In the genomic region with DNA sequence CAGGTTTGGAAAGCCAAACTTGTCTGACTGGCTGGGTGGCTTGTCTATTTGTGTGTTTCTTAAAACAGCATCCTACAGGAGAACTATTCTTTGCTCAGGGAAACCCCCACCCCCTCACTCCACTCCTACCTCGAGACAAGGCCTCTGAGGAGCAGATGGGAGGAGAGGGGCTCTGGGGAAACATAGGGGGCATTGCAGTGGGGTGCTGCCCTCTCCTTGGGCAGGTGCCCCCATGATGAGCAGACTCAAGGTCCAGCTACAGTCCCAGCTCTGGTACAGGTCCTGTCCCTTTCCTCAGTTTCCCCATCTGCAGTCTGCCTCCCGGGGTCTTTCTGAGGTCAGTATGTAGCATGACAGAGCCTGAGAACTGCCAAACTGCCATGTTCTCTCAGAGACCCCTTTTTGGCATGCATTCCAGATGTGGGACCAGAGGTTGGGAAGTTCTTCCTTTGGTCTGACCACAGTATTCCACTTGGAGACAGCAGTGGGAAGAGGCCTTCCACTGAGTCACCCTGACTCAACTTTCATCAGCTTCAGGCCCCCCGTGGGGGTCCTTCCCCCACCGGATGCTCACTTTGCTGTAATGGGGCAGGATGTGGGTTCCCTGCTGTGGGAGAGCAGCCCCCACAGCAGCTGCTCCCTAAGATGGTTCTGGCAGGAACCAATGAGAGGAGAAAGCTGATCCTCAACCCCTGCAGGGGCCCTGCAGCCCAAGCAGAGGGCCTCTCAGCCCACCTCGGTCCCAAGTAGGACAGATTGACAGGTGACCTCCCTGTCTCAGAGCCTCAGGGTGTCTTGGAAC, we compare ENCODE assay signal across 10 cellular contexts. TPM values are rescaled to one million over a fixed set of nuclear protein-coding genes. Genes with fewer than 3 reads are reported as not detected.
DNase-seq lines count a peak whose midpoint lies in the region; ATAC-seq and TF ChIP-seq lines count a peak whose summit lies in the region.
"Had no signal": no experiment of that assay in that cellular context is flagged by ENCODE, and none has a peak within 500 bp of the region (broad histone marks: within the 10 kb centered on the region; RNA-seq: fewer than 3 reads in every experiment).

No MANE protein-coding gene starts in this region.

- H3K9me2 ChIP-seq in PC-9 (ENCODE audit: insufficient read depth) = no peaks in the 10 kb centered on the region

- peaks cover 20% of the 10 kb centered on the region; the same call in 1 of the 2 replicates for H3F3A ChIP-seq in PC-9 (ENCODE audit: insufficient read depth, low read depth)

- H3K27me3 ChIP-seq in PC-9 (ENCODE audit: insufficient read depth, low read depth) (no peaks in the 10 kb centered on the region), adipocyte (replicated peaks; ENCODE audit: control insufficient read depth, insufficient read depth, low read length) (no peaks in the 10 kb centered on the region)
- H3K27me3 ChIP-seq: pancreas had no signal

- H4K20me1 ChIP-seq in PC-9 (ENCODE audit: insufficient read depth) = no peaks in the 10 kb centered on the region

- H3K9me3 ChIP-seq in PC-9 (ENCODE audit: insufficient read depth, low read depth) (no peaks in the 10 kb centered on the region), adipocyte (ENCODE audit: control insufficient read depth, low read length) (no peaks in the 10 kb centered on the region)
- H3K9me3 ChIP-seq: pancreas had no signal

- no TSS peak for BruUV-seq in PC-9 (replicated peaks; lab: Mats Ljungman, UMichigan)

- intact Hi-C loops in PC-9 (cut with micrococcal nuclease; ENCODE audit: unreplicated experiment) = no loop called here
- intact Hi-C loops in CD14-positive monocyte (cut with micrococcal nuclease) = no loop called here

- H3K27ac ChIP-seq in PC-9 = peak overlapping the region; percentile 89
- H3K27ac ChIP-seq: pancreas had no signal

- peaks cover 10 to 25% (median 15%) of the 10 kb centered on the region in 3 donors for H3K27me3 Mint-ChIP-seq in CD14-positive monocyte (ENCODE audit: low read depth in 3 of 3)

- H3K36me3 ChIP-seq in PC-9 (ENCODE audit: low read depth) (no peaks in the 10 kb centered on the region), adipocyte (ENCODE audit: control insufficient read depth, insufficient read depth, low read length, severe bottlenecking) (no peaks in the 10 kb centered on the region)
- H3K36me3 ChIP-seq: pancreas had no signal

- no peak for TF ChIP-seq CTCF in GM12865 (IDR thresholded peaks at IDR 0.05; ENCODE audit: insufficient read depth, low read depth, low read length, missing control alignments)
- no peak for TF ChIP-seq CTCF in PC-9 (conservative IDR thresholded peaks at IDR 0.05)
- TF ChIP-seq CTCF in CD14-positive monocyte (IDR thresholded peaks at IDR 0.05) = no peak

- POLR2A ChIA-PET in PC-9 (lab: Charles Lee; ENCODE audit: unreplicated experiment) = interaction anchor here (1.2 kb wide), 1 partner anchor 12 kb away, joined by 10 read pairs; no protein-coding TSS in a partner anchor

- H3K27ac Mint-ChIP-seq in CD14-positive monocyte = no peak overlapping the region

- ATAC-seq in GM18867 (IDR thresholded peaks at IDR 0.05; ENCODE audit: unreplicated experiment) (no peak), GM18511 (IDR thresholded peaks at IDR 0.05; ENCODE audit: unreplicated experiment) (no peak)
- ATAC-seq: pancreas had no signal

- no peak overlapping the region for H2AFZ ChIP-seq in PC-9

- H3K4me1 ChIP-seq in PC-9 (replicated peaks; ENCODE audit: insufficient read depth) (peaks cover 72% of the 10 kb centered on the region), adipocyte (ENCODE audit: control insufficient read depth, insufficient read depth, low read length) (peaks cover 60% of the 10 kb centered on the region)
- H3K4me1 ChIP-seq: pancreas had no signal

- no peaks in the 10 kb centered on the region for H3K9me3 Mint-ChIP-seq in CD14-positive monocyte

- peaks cover 49% of the 10 kb centered on the region for H3K4me1 Mint-ChIP-seq in CD14-positive monocyte

- 0 out of 2 replicates have a peak, but pooled peaks cover 4% of the 10 kb centered on the region for H3K79me2 ChIP-seq in PC-9 (ENCODE audit: low read depth)

- H3K36me3 Mint-ChIP-seq in CD14-positive monocyte = no peaks in the 10 kb centered on the region

- peak; percentile 89 for DNase-seq in GM12865 (ENCODE audit: low read depth)
- DNase-seq in PC-9 = peak in 1 of 2 experiments; percentile 54
- no peak for DNase-seq in adipocyte (ENCODE audit: low read depth)
- peak; percentile 40 for DNase-seq in stimulated activated CD4-positive, alpha-beta T cell treated with anti-CD3 and anti-CD28 coated beads, Interleukin-4, amount 100 ng/mL, for 1 hour
- no peak for DNase-seq in amygdala (lab: John Stamatoyannopoulos, UW)
- DNase-seq in CD14-positive monocyte (ENCODE audit: low spot score) = no peak
- DNase-seq: NCI-H1436 treated with DMSO at 0.1 percent for 48 hours, pancreas had no signal

- H3K9ac ChIP-seq in adipocyte (ENCODE audit: low read length) = peak overlapping the region; percentile 24

- H3K4me2 ChIP-seq in PC-9 = peak overlapping the region; percentile 68

- CTCF ChIA-PET in PC-9 (lab: Charles Lee) = interaction anchor here (1.9 kb wide), 1 partner anchor 18 kb away, joined by 5 read pairs; no protein-coding TSS in a partner anchor

- no peak overlapping the region for H3K4me3 Mint-ChIP-seq in CD14-positive monocyte

- H3K4me3 ChIP-seq in GM12865 (ENCODE audit: low read depth, low read length) (peak overlapping the region; percentile 76), PC-9 (no peak overlapping the region), adipocyte (ENCODE audit: low read length) (no peak overlapping the region)
- H3K4me3 ChIP-seq: pancreas had no signal

RNA-seq across cellular contexts. Expression of gene CYP11A1, which starts 32.3 kb away (rescaled TPM):
- total RNA-seq in PC-9 (2021) = 7.1 and 9.6 TPM in 2 replicates
- not detected for polyA plus RNA-seq in CD14-positive monocyte

RNA-seq across cellular contexts. Expression of gene SEMA7A, which starts 34.0 kb away (rescaled TPM):
- 8.3 and 14.5 TPM in 2 replicates for total RNA-seq in PC-9 (2021)
- under 1 TPM; 0.04 to 0.15 TPM for polyA plus RNA-seq in CD14-positive monocyte

Comparison
In these comparisons a context has a peak if more than half of its experiments do, and no peak if none do; other contexts are left out.
1. DNase-seq: peak in GM12865 (single experiment) and stimulated activated CD4-positive, alpha-beta T cell treated with anti-CD3 and anti-CD28 coated beads, Interleukin-4, amount 100 ng/mL, for 1 hour (single experiment); none in adipocyte (single experiment), amygdala (0 of 56) and CD14-positive monocyte (single experiment).